Comparison of ENCODE assay signal across 8 cellular contexts in the genomic region with DNA sequence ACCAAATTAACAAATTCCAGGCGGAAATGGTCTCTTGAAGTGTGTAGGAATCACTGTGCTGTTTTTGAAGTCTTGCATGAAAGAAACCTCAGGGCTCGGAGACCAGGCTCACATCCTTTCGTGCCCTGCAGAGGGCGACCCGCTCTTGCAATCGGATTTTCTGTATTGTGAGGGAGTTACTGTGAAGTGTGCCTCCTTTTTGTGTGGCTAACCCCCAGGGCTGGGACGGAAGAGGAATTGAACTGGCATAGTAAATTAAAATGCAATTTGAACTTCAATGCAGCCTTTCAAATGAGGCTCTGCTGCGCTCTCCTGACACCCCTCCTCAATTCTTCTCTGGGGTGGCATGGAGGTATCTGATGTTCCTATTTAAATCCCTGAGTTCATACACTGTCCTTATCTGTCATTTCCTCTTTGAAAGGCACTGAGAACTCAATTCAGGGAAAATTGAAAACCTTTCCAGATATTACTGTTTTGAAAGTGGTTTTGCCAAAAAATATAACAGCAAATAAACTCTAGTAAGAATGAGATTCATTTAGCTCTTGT. TPM values are rescaled to one million over a fixed set of nuclear protein-coding genes. Genes with fewer than 3 reads are reported as not detected.
DNase-seq lines count a peak whose midpoint lies in the region; ATAC-seq and TF ChIP-seq lines count a peak whose summit lies in the region.

No MANE protein-coding gene starts in this region.

- peaks cover 28% of the 10 kb centered on the region for H3K27me3 ChIP-seq in IMR-90 (ENCODE audit: control insufficient read depth, insufficient read depth, low read length)
- no peaks in the 10 kb centered on the region for H3K27me3 ChIP-seq in Panc1 (ENCODE audit: control insufficient read depth, insufficient read depth, low read length)
- peaks cover 31% of the 10 kb centered on the region for H3K27me3 ChIP-seq in foreskin keratinocyte

- H2BK15ac ChIP-seq in IMR-90 (ENCODE audit: low read depth, low read length): no peak overlapping the region

- no peaks in the 10 kb centered on the region for H3K9me3 ChIP-seq in IMR-90 (ENCODE audit: control insufficient read depth, insufficient read depth, low read length)
- no peaks in the 10 kb centered on the region for H3K9me3 ChIP-seq in Panc1 (ENCODE audit: control insufficient read depth, insufficient read depth, low read depth, low read length)

- no peak overlapping the region for H4K91ac ChIP-seq in IMR-90 (ENCODE audit: insufficient read depth, low read depth, low read length)

- H2AK5ac ChIP-seq in IMR-90 (ENCODE audit: low read depth, low read length): no peak overlapping the region

- BruUV-seq in IMR-90 (replicated peaks; lab: Mats Ljungman, UMichigan) (no TSS peak), Panc1 (replicated peaks; lab: Mats Ljungman, UMichigan) (no TSS peak)

- dilution Hi-C loops in IMR-90 (cut with HindIII; ENCODE audit: low sequenced_read_pairs, unreplicated experiment): no loop called here

- no peak overlapping the region for H3K14ac ChIP-seq in IMR-90 (replicated peaks; ENCODE audit: low read depth, low read length)

- POLR2A ChIA-PET in IMR-90 (lab: Charles Lee; ENCODE audit: unreplicated experiment): no interaction called here
- POLR2A ChIA-PET in Panc1 (lab: Charles Lee): interaction anchor here (0.5 kb wide), 1 partner anchor 11 kb away, joined by 6 read pairs; no protein-coding TSS in a partner anchor

- no peak overlapping the region for H2BK120ac ChIP-seq in IMR-90 (ENCODE audit: low read depth, low read length)

- no peak overlapping the region for H3K4ac ChIP-seq in IMR-90 (ENCODE audit: low read depth, low read length)

- intact Hi-C loops in IMR-90 (cut with micrococcal nuclease): loop anchor here (1.0 kb wide), 1 partner anchor 250 kb away; no protein-coding TSS in a partner anchor
- intact Hi-C loops in Panc1 (cut with micrococcal nuclease; ENCODE audit: unreplicated experiment): loop anchor here (2.0 kb wide), 1 partner anchor 52 kb away; the partner anchor contains the start of gene MGAT5B

- WGBS in IMR-90 (ENCODE audit: extremely low coverage in 2 of 2, insufficient read length in 1 of 2), 2 experiments: no CpG with 5 or more reads among the region's 8 CpGs

- H3K27ac ChIP-seq in IMR-90 (ENCODE audit: insufficient read depth, low read length) (no peak overlapping the region), Panc1 (ENCODE audit: low read length) (no peak overlapping the region), foreskin keratinocyte (no peak overlapping the region)

- H2BK5ac ChIP-seq in IMR-90 (ENCODE audit: low read depth, low read length, poor library complexity, severe bottlenecking): no peak overlapping the region

- H3K4me1 ChIP-seq in IMR-90 (ENCODE audit: control insufficient read depth, insufficient read depth, low read length): no peaks in the 10 kb centered on the region
- H3K4me1 ChIP-seq in Panc1 (ENCODE audit: control insufficient read depth, insufficient read depth, low read length): no peaks in the 10 kb centered on the region
- H3K4me1 ChIP-seq in foreskin keratinocyte: no peaks in the 10 kb centered on the region

- no peak overlapping the region for H3K56ac ChIP-seq in IMR-90 (ENCODE audit: extremely low read depth, insufficient read depth, low read length)

- DNase-seq in COLO668 (lab: John Stamatoyannopoulos, UW; ENCODE audit: unreplicated experiment) (peak; percentile 42), IMR-90 (peak; percentile 42), Panc1 (ENCODE audit: low read depth, low spot score) (peak; percentile 24), foreskin keratinocyte (no peak), retinal pigment epithelial cell (ENCODE audit: low read depth) (no peak)
- DNase-seq in activated T-cell treated with anti-CD3 and anti-CD28 coated beads, Interleukin-2, amount 50 U/mL, for 48 hours: peak; percentile 64 to 69

- no peaks in the 10 kb centered on the region for H3K9me1 ChIP-seq in IMR-90 (ENCODE audit: insufficient read depth, low read length)

- TF ChIP-seq POLR2A in IMR-90 (IDR thresholded peaks at IDR 0.05; ENCODE audit: low read depth, low read length): no peak

- CTCF ChIA-PET in IMR-90 (lab: Yijun Ruan, JAX): interaction anchor here (0.6 to 1.5 kb wide), 4 partner anchors 13 to 240 kb away, joined by 3 to 5 read pairs (median 4); partner anchors contain the start of gene MGAT5B
- CTCF ChIA-PET in Panc1 (lab: Charles Lee): interaction anchor here (1.0 kb wide), 1 partner anchor 240 kb away, joined by 6 read pairs; no protein-coding TSS in a partner anchor

- no peak overlapping the region for H3K4me2 ChIP-seq in IMR-90 (ENCODE audit: low read depth, low read length)

- no peak overlapping the region for H4K8ac ChIP-seq in IMR-90 (ENCODE audit: low read depth in 2 of 2, low read length in 2 of 2)

- H3K36me3 ChIP-seq in IMR-90 (ENCODE audit: control insufficient read depth, insufficient read depth, low read length): no peaks in the 10 kb centered on the region
- H3K36me3 ChIP-seq in Panc1 (ENCODE audit: control insufficient read depth, insufficient read depth, low read length): no peaks in the 10 kb centered on the region

- no peak overlapping the region for H2AFZ ChIP-seq in IMR-90 (replicated peaks; ENCODE audit: low read length, poor library complexity)

- no peak overlapping the region for H3K18ac ChIP-seq in IMR-90 (ENCODE audit: low read depth, low read length)

- H4K5ac ChIP-seq in IMR-90 (ENCODE audit: low read depth, low read length): no peak overlapping the region

- H3K9ac ChIP-seq in IMR-90 (ENCODE audit: low read depth, low read length): no peak overlapping the region

- H3K4me3 ChIP-seq in IMR-90 (ENCODE audit: insufficient read depth, low read depth, low read length) (no peak overlapping the region), Panc1 (ENCODE audit: low read depth in 2 of 2, low read length in 2 of 2) (no peak overlapping the region), retinal pigment epithelial cell (ENCODE audit: low read length) (no peak overlapping the region)

- H2AK9ac ChIP-seq in IMR-90 (replicated peaks; ENCODE audit: low read depth, low read length, poor library complexity): no peak overlapping the region

- in situ Hi-C loops in IMR-90 (cut with MboI; ENCODE audit: low sequenced_read_pairs) (no loop called here), Panc1 (cut with HindIII; ENCODE audit: low pct_unique_long_range_greater_than_20kb, low sequenced_read_pairs) (no loop called here)

- peak; percentile 75 for TF ChIP-seq RAD21 in IMR-90 (IDR thresholded peaks at IDR 0.05; ENCODE audit: low read length)

- no peak overlapping the region for H3K23ac ChIP-seq in IMR-90 (ENCODE audit: low read depth, low read length)

- no peaks in the 10 kb centered on the region for H3K79me1 ChIP-seq in IMR-90 (ENCODE audit: low read depth in 1 of 2, low read length in 2 of 2)

- no peak overlapping the region for H2BK20ac ChIP-seq in IMR-90 (ENCODE audit: low read depth, low read length)

- TF ChIP-seq CTCF in IMR-90 (conservative IDR thresholded peaks at IDR 0.05; ENCODE audit: low read depth, low read length): peak; percentile 69
- peak; percentile 93 for TF ChIP-seq CTCF in Panc1 (IDR thresholded peaks at IDR 0.05)
- peak; percentile 72 for TF ChIP-seq CTCF in foreskin keratinocyte (conservative IDR thresholded peaks at IDR 0.05)
- TF ChIP-seq CTCF in retinal pigment epithelial cell (conservative IDR thresholded peaks at IDR 0.05; ENCODE audit: low read depth, low read length): peak; percentile 82

- ATAC-seq in IMR-90 (ENCODE audit: low read depth) (peak; percentile 85), Panc1 (peak; percentile 87), foreskin keratinocyte (peak; percentile 34), HG02970 (IDR thresholded peaks at IDR 0.05; ENCODE audit: low FRiP score, unreplicated experiment) (no peak), HG03521 (IDR thresholded peaks at IDR 0.05; ENCODE audit: unreplicated experiment) (no peak)

- H4K20me1 ChIP-seq in IMR-90 (ENCODE audit: insufficient read depth, low read length): no peaks in the 10 kb centered on the region

TF ChIP-seq in IMR-90, 13 proteins besides CTCF, POLR2A, EP300 and RAD21:
- TF ChIP-seq MAZ (IDR thresholded peaks at IDR 0.05; ENCODE audit: borderline replicate concordance, low read depth, low read length) (no peak), SMC3 (IDR thresholded peaks at IDR 0.05; ENCODE audit: low read depth, low read length) (peak; percentile 64)

RNA-seq across cellular contexts. Expression of gene MGAT5B, which starts 51.5 kb away (rescaled TPM):
- total RNA-seq in IMR-90 (2012; rRNA removed) (0.54 and 0.56 TPM in 2 replicates), Panc1 (2021; ENCODE audit: unreplicated experiment) (34.9 TPM), foreskin keratinocyte (0.49 and 0.65 TPM in 2 replicates)
- polyA plus RNA-seq in IMR-90 (2012; rRNA removed) (2.0 and 2.8 TPM in 2 replicates), foreskin keratinocyte (0.29 and 0.59 TPM in 2 replicates)
- polyA plus RNA-seq in IMR-90 (2012; cell fraction: cytosol; rRNA removed): 1.9 and 2.8 TPM in 2 replicates
- 2.8 and 7.3 TPM in 2 replicates for polyA plus RNA-seq in IMR-90 (2012; cell fraction: nucleus; rRNA removed; ENCODE audit: low replicate concordance)
- polyA plus RNA-seq in Panc1 (2012; ENCODE audit: insufficient read length): 22.1 TPM

Comparison
In these comparisons a context has a peak if more than half of its experiments do, and no peak if none do; other contexts are left out.
1. DNase-seq: peak in COLO668 (single experiment), IMR-90 (single experiment), Panc1 (single experiment) and activated T-cell treated with anti-CD3 and anti-CD28 coated beads, Interleukin-2, amount 50 U/mL, for 48 hours (2 of 2); none in foreskin keratinocyte (0 of 2) and retinal pigment epithelial cell (single experiment).
2. ATAC-seq: peak in IMR-90 (single experiment), Panc1 (single experiment) and foreskin keratinocyte (single experiment); none in HG02970 (single experiment) and HG03521 (single experiment).
3. RNA of gene MGAT5B, which starts 51.5 kb away (total RNA-seq): 34.9 TPM in Panc1 (single experiment); 0.54 to 0.56 TPM in IMR-90 and 0.49 to 0.65 TPM in foreskin keratinocyte; every median in the first group is over 10 times any median in the second.
4. Peak in every context shown above with its lines, with median percentiles within 50 percentile points of each other: CTCF ChIP-seq.